In the genomic region with DNA sequence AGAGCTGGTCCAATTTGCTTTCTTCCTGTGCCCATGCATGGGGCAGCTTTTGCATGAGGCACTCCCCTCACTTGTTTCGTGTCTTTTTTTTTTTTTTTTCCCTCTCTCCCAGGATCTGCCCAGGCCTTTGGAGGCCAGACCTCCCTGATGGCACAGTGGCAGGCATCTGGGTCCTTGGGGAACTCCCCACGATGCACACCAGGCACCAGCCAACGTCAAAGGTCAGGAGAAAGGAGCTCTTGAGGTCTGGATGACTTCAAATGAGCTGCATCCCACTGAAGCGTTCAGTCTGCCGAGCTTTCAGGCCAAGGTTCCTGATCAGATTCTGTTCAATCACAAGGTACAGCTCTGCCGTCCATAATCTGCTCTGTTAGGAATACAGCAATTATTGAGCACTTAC, we compare ENCODE assay signal across 15 cellular contexts.
DNase-seq lines count a peak whose midpoint lies in the region; ATAC-seq and TF ChIP-seq lines count a peak whose summit lies in the region.
"Had no signal": no experiment of that assay in that cellular context is flagged by ENCODE, and none has a peak within 500 bp of the region (broad histone marks: within the 10 kb centered on the region; RNA-seq: fewer than 3 reads in every experiment).

No MANE protein-coding gene starts in this region.

- H3K27ac Mint-ChIP-seq in stimulated activated naive B cell treated with anti-CD40 and anti-IgM and Interleukin-4, amounts not matched to agents 10 μg/mL and 1 μg/mL and 100 μg/mL, for 72 hours, result peak overlapping the region; percentile 63
- H3K27ac Mint-ChIP-seq: CD4-positive, CD25-positive, alpha-beta regulatory T cell; HFFc6 had no signal

- H3K36me3 ChIP-seq in HEK293 (ENCODE audit: control insufficient read depth in 2 of 2, insufficient read depth in 1 of 2, low read length in 2 of 2) (no peaks in the 10 kb centered on the region), H7 (replicated peaks; ENCODE audit: control insufficient read depth, insufficient read depth, low read length) (no peaks in the 10 kb centered on the region)
- H3K36me3 ChIP-seq: HAP-1 had no signal

- H3K27ac ChIP-seq in HEK293 (ENCODE audit: extremely low read depth, low read depth, low read length), result no peak overlapping the region
- peak overlapping the region; percentile 79 for H3K27ac ChIP-seq in VCaP
- H3K27ac ChIP-seq: A549, HL-60 had no signal

- H3K4me3 ChIP-seq in HEK293 (ENCODE audit: low read depth, low read length) (no peak overlapping the region), H7 (ENCODE audit: insufficient read depth, low read depth, low read length) (no peak overlapping the region)
- H3K4me3 ChIP-seq: A549, HAP-1, K562 had no signal

- H3K27me3 Mint-ChIP-seq in stimulated activated naive B cell treated with anti-CD40 and anti-IgM and Interleukin-4, amounts not matched to agents 10 μg/mL and 1 μg/mL and 100 μg/mL, for 72 hours, result peaks cover 5 to 6% of the 10 kb centered on the region in 2 donors

- no peaks in the 10 kb centered on the region for H3K27me3 ChIP-seq in H7 (ENCODE audit: control insufficient read depth, insufficient read depth, low read length)

- H3K4me3 Mint-ChIP-seq in stimulated activated naive B cell treated with anti-CD40 and anti-IgM and Interleukin-4, amounts not matched to agents 10 μg/mL and 1 μg/mL and 100 μg/mL, for 72 hours, result no peak overlapping the region
- H3K4me3 Mint-ChIP-seq: CD4-positive, CD25-positive, alpha-beta regulatory T cell; HFFc6 had no signal

- peaks cover 0 to 6% of the 10 kb centered on the region in 2 donors for H3K4me1 Mint-ChIP-seq in stimulated activated naive B cell treated with anti-CD40 and anti-IgM and Interleukin-4, amounts not matched to agents 10 μg/mL and 1 μg/mL and 100 μg/mL, for 72 hours
- H3K4me1 Mint-ChIP-seq: CD4-positive, CD25-positive, alpha-beta regulatory T cell had no signal

- POLR2A ChIA-PET in HEK293 (lab: Yijun Ruan, JAX), result interaction anchor here (0.7 kb wide), 1 partner anchor 1501 kb away, joined by 3 read pairs; no protein-coding TSS in a partner anchor

- no peak for TF ChIP-seq CTCF in HEK293 (tag by site-specific recombination; IDR thresholded peaks at IDR 0.05)
- no peak for TF ChIP-seq CTCF in VCaP (conservative IDR thresholded peaks at IDR 0.05)

- H3K4me1 ChIP-seq in HEK293 (ENCODE audit: control insufficient read depth, insufficient read depth, low read length), result no peaks in the 10 kb centered on the region
- H3K4me1 ChIP-seq: A549, HAP-1 had no signal

- DNase-seq in activated effector memory CD4-positive, alpha-beta T cell treated with anti-CD3 and anti-CD28 coated beads, Interleukin-2, amount 50 U/mL, for 16 hours, result peak; percentile 24
- no peak for DNase-seq in activated effector memory CD4-positive, alpha-beta T cell treated with Interleukin-2 at 50 U/mL for 16 hours
- DNase-seq in stimulated activated naive B cell treated with anti-CD40 and anti-IgM and Interleukin-4, amounts not matched to agents 10 μg/mL and 1 μg/mL and 100 μg/mL, for 72 hours, result no peak
- DNase-seq in H7, result no peak
- DNase-seq: CD4-positive, CD25-positive, alpha-beta regulatory T cell; DMS 273 treated with DMSO at 0.1 percent for 48 hours; GOT3; HFFc6 had no signal

- H3K9me3 Mint-ChIP-seq in stimulated activated naive B cell treated with anti-CD40 and anti-IgM and Interleukin-4, amounts not matched to agents 10 μg/mL and 1 μg/mL and 100 μg/mL, for 72 hours, result no peaks in the 10 kb centered on the region
- H3K9me3 Mint-ChIP-seq: CD4-positive, CD25-positive, alpha-beta regulatory T cell had no signal

- ATAC-seq in stimulated activated naive B cell treated with anti-CD40 and anti-IgM and Interleukin-4, amounts not matched to agents 10 μg/mL and 1 μg/mL and 100 μg/mL, for 72 hours (replicated peaks), result peak in 1 of 2 donors; percentile 68
- no peak for ATAC-seq in HG02763 (IDR thresholded peaks at IDR 0.05; ENCODE audit: unreplicated experiment)
- ATAC-seq: A549, K562 had no signal

- CTCF ChIA-PET in HEK293 (lab: Yijun Ruan, JAX), result interaction anchor here (0.6 to 0.7 kb wide), 2 partner anchors 9 to 256 kb away, joined by 5 to 7 read pairs; no protein-coding TSS in a partner anchor

- no peaks in the 10 kb centered on the region for H3K9me3 ChIP-seq in HEK293 (ENCODE audit: control insufficient read depth, insufficient read depth, low read depth, low read length)
- H3K9me3 ChIP-seq: A549, HAP-1 had no signal

- no peaks in the 10 kb centered on the region for H3K36me3 Mint-ChIP-seq in stimulated activated naive B cell treated with anti-CD40 and anti-IgM and Interleukin-4, amounts not matched to agents 10 μg/mL and 1 μg/mL and 100 μg/mL, for 72 hours
- H3K36me3 Mint-ChIP-seq: CD4-positive, CD25-positive, alpha-beta regulatory T cell had no signal

TF ChIP-seq in HEK293, 187 proteins besides CTCF, POLR2A, EP300 and RAD21:
- TF ChIP-seq GLIS1 (tag by site-specific recombination; IDR thresholded peaks at IDR 0.05) (0 out of 2 replicates have a peak, but pooled peaks have one; percentile 22), ZNF292 (tag by site-specific recombination; IDR thresholded peaks at IDR 0.05; ENCODE audit: borderline replicate concordance, low read depth) (no peak)
TF ChIP-seq in HEK293: peak in this region for 1.
